In genomic region chr11:15662285-15662684, GRCh38 we compare ENCODE assay signal across 23 cellular contexts.
"Had no signal": no experiment of that assay in that cellular context is flagged by ENCODE, and none has a peak within 500 bp of the region (broad histone marks: within the 10 kb centered on the region; RNA-seq: fewer than 3 reads in every experiment).

No MANE protein-coding gene starts in this region.

- H3K9me3 Mint-ChIP-seq: nephron had no signal

- H3K36me3 Mint-ChIP-seq: naive B cell; stimulated activated effector memory CD8-positive, alpha-beta T cell treated with anti-CD3 and anti-CD28 coated beads, Interleukin-12 subunit alpha, Interleukin-12 subunit beta, amount 100 ng/mL, for 72 hours had no signal

- H3K4me1 Mint-ChIP-seq: naive B cell; stimulated activated effector memory CD8-positive, alpha-beta T cell treated with anti-CD3 and anti-CD28 coated beads, Interleukin-12 subunit alpha, Interleukin-12 subunit beta, amount 100 ng/mL, for 72 hours had no signal

- H3K36me3 ChIP-seq: right atrium auricular region, suprapubic skin, tibial nerve had no signal

- H3K27me3 ChIP-seq: foreskin keratinocyte, right atrium auricular region, suprapubic skin, tibial nerve had no signal

- H3K4me3 Mint-ChIP-seq: naive B cell; nephron; stimulated activated effector memory CD8-positive, alpha-beta T cell treated with anti-CD3 and anti-CD28 coated beads, Interleukin-12 subunit alpha, Interleukin-12 subunit beta, amount 100 ng/mL, for 72 hours had no signal

- H3K4me3 ChIP-seq: dorsolateral prefrontal cortex, lung, right atrium auricular region, smooth muscle cell, suprapubic skin, tibial nerve had no signal

- ATAC-seq: foreskin keratinocyte; left colon; left ventricle myocardium superior; stimulated activated effector memory CD8-positive, alpha-beta T cell treated with anti-CD3 and anti-CD28 coated beads, Interleukin-12 subunit alpha, Interleukin-12 subunit beta, amount 100 ng/mL, for 72 hours; stimulated activated naive CD8-positive, alpha-beta T cell treated with anti-CD3 and anti-CD28 coated beads, Interleukin-15, Interleukin-2, amounts not matched to agents 100 U/mL and 50 U/mL, for 24 hours had no signal

- H3K4me1 ChIP-seq: foreskin keratinocyte, suprapubic skin had no signal

- H3K27ac Mint-ChIP-seq: naive B cell; stimulated activated effector memory CD8-positive, alpha-beta T cell treated with anti-CD3 and anti-CD28 coated beads, Interleukin-12 subunit alpha, Interleukin-12 subunit beta, amount 100 ng/mL, for 72 hours had no signal

- H3K9me3 ChIP-seq: right atrium auricular region had no signal

- H3K27ac ChIP-seq: dorsolateral prefrontal cortex, epithelial cell of prostate, foreskin keratinocyte, right atrium auricular region, suprapubic skin, tibial nerve had no signal

- DNase-seq: central memory CD4-positive, alpha-beta T cell; cortex of kidney; dorsolateral prefrontal cortex; effector CD8-positive, alpha-beta T cell; foreskin keratinocyte; head of caudate nucleus; hippocampal formation; left colon; left ventricle myocardium superior; mesenchymal stem cell; midbrain; naive B cell; stimulated activated CD4-positive, alpha-beta T cell treated with anti-CD3 and anti-CD28 coated beads, Interleukin-4, amount 100 ng/mL, for 1 hour; stimulated activated CD8-positive, alpha-beta memory T cell treated with anti-CD3 and anti-CD28 coated beads, Interleukin-4, amount 100 ng/mL, for 48 hours; stimulated activated naive CD8-positive, alpha-beta T cell treated with anti-CD3 and anti-CD28 coated beads, Interleukin-15, Interleukin-2, amounts not matched to agents 100 U/mL and 50 U/mL, for 24 hours had no signal
